In the genomic region with DNA sequence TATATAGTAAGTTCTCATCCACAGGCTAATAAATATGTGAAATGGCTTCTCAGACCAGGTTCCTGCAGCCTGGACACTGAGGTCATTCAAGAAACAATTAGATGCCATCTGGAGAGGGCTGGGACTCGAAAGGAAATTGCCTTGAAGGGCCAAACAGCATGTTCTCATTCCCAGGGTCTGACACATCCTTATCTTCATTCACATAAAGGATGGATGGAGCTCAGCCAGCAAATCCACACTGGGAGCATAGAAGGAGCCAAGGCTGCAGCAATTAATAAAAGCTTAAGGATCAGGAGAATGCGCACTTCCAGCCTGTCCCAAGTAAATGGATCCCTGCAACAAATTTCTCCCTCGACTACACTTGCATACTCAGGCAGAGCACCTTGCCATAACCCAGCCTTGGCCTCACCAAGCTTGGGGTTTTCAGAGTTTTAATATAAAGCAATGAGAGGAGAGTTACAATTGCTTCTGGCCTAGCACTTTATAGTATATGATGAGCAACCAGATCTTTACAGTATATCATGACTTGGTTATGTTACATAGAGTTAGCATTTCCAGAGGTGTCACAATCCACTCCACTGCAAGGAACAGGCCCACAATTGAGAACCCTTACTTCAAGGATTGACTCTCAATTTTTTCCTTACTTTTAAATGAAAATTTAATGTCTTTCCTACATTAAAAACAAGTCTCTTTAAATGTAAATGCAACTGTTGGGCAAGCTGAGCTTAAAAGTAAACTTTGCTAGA, we compare ENCODE assay signal across 10 cellular contexts. TPM values are rescaled to one million over a fixed set of nuclear protein-coding genes. Genes with fewer than 3 reads are reported as not detected.
DNase-seq lines count a peak whose midpoint lies in the region; ATAC-seq and TF ChIP-seq lines count a peak whose summit lies in the region.
"Had no signal": no experiment of that assay in that cellular context is flagged by ENCODE, and none has a peak within 500 bp of the region (broad histone marks: within the 10 kb centered on the region; RNA-seq: fewer than 3 reads in every experiment).

No MANE protein-coding gene starts in this region.

- H3K4me3 ChIP-seq in fibroblast of the aortic adventitia (ENCODE audit: low read depth, low read length) (no peak overlapping the region), trophoblast cell (ENCODE audit: low read depth, low read length) (no peak overlapping the region), Caco-2 (ENCODE audit: low read depth, low read length) (no peak overlapping the region), spleen (no peak overlapping the region)

- CTCF ChIA-PET in Caco-2 (lab: Charles Lee), result no interaction called here

- TF ChIP-seq CTCF in fibroblast of the aortic adventitia (IDR thresholded peaks at IDR 0.05; ENCODE audit: insufficient read depth, low read length) (no peak), Caco-2 (IDR thresholded peaks at IDR 0.05; ENCODE audit: insufficient read depth in 1 of 2, low read depth in 1 of 2, low read length in 1 of 2, severe bottlenecking in 1 of 2, unreplicated experiment in 1 of 2) (no peak), spleen (IDR thresholded peaks at IDR 0.05 in 8 of 11, conservative IDR thresholded peaks at IDR 0.05 in 3 of 11) (no peak)

- no peak overlapping the region for H4K8ac ChIP-seq in trophoblast cell (ENCODE audit: low read depth, low read length)

- H3K14ac ChIP-seq in trophoblast cell (ENCODE audit: low read length), result no peak overlapping the region

- no peak overlapping the region for H2AFZ ChIP-seq in trophoblast cell (ENCODE audit: insufficient read depth, low read length, poor library complexity)

- no peak overlapping the region for H2BK120ac ChIP-seq in trophoblast cell (ENCODE audit: insufficient read depth, low read length, poor library complexity)

- in situ Hi-C loops in SK-MEL-5 (cut with HindIII; ENCODE audit: low pct_unique_long_range_greater_than_20kb, low sequenced_read_pairs), result no loop called here

- no peak overlapping the region for H4K91ac ChIP-seq in trophoblast cell (ENCODE audit: low read depth, low read length)

- H3K4me1 Mint-ChIP-seq in Caco-2 (ENCODE audit: low read depth, unreplicated experiment), result peaks cover 14% of the 10 kb centered on the region
- H3K4me1 Mint-ChIP-seq: activated CD4-positive, alpha-beta T cell treated with anti-CD3 and anti-CD28 coated beads for 36 hours had no signal

- no peak overlapping the region for H3K23ac ChIP-seq in trophoblast cell (ENCODE audit: low read length)

- H2BK5ac ChIP-seq in trophoblast cell (ENCODE audit: low read depth, low read length, poor library complexity), result no peak overlapping the region

- BruUV-seq in Caco-2 (replicated peaks; lab: Mats Ljungman, UMichigan), result no TSS peak

- H3K79me2 ChIP-seq in trophoblast cell (ENCODE audit: control insufficient read depth, insufficient read depth, low read length, poor library complexity), result peaks cover 9% of the 10 kb centered on the region

- H3K4me2 ChIP-seq in trophoblast cell (ENCODE audit: low read length), result no peak overlapping the region

- TF ChIP-seq POLR2A in spleen (IDR thresholded peaks at IDR 0.05), result no peak

- no peak overlapping the region for H3K18ac ChIP-seq in trophoblast cell (ENCODE audit: low read length)

- no peaks in the 10 kb centered on the region for H3K27me3 Mint-ChIP-seq in Caco-2 (ENCODE audit: insufficient read depth, unreplicated experiment)

- peaks cover 25% of the 10 kb centered on the region for H3K79me1 ChIP-seq in trophoblast cell (ENCODE audit: low read length)

- H2BK12ac ChIP-seq in trophoblast cell (ENCODE audit: low read length), result no peak overlapping the region

- H4K12ac ChIP-seq in trophoblast cell (ENCODE audit: low read depth, low read length), result no peak overlapping the region

- intact Hi-C loops in Caco-2 (cut with micrococcal nuclease; ENCODE audit: unreplicated experiment) (no loop called here), spleen (cut with DNase I; ENCODE audit: low total_unique reads) (loop anchor here (10.0 kb wide), 1 partner anchor 191 kb away; no protein-coding TSS in a partner anchor)

- peaks cover 7% of the 10 kb centered on the region for H3K36me3 Mint-ChIP-seq in Caco-2 (ENCODE audit: insufficient read depth, unreplicated experiment)

- H3K9me3 ChIP-seq in trophoblast cell (ENCODE audit: insufficient read depth, low read depth, low read length) (no peaks in the 10 kb centered on the region), Caco-2 (no peaks in the 10 kb centered on the region), spleen (no peaks in the 10 kb centered on the region)

- peak overlapping the region; percentile 49 for H3K4ac ChIP-seq in trophoblast cell (ENCODE audit: low read depth, low read length)

- H3K27ac Mint-ChIP-seq in Caco-2 (ENCODE audit: unreplicated experiment), result no peak overlapping the region
- H3K27ac Mint-ChIP-seq: activated CD4-positive, alpha-beta T cell treated with anti-CD3 and anti-CD28 coated beads for 36 hours had no signal

- H3K4me1 ChIP-seq in trophoblast cell (ENCODE audit: control insufficient read depth in 1 of 2, insufficient read depth in 2 of 2, low read length in 2 of 2), result peaks cover 26 to 31% of the 10 kb centered on the region in 2 experiments
- H3K4me1 ChIP-seq in Caco-2, result peaks cover 20% of the 10 kb centered on the region
- peaks cover 0 to 22% (median 7%) of the 10 kb centered on the region in 6 donors for H3K4me1 ChIP-seq in spleen

- no peak for ATAC-seq in HG03457 (IDR thresholded peaks at IDR 0.05; ENCODE audit: unreplicated experiment)
- ATAC-seq: activated CD4-positive, alpha-beta T cell treated with anti-CD3 and anti-CD28 coated beads for 36 hours had no signal

- no peaks in the 10 kb centered on the region for H3K27me3 ChIP-seq in trophoblast cell (ENCODE audit: insufficient read depth, low read length)
- H3K27me3 ChIP-seq in Caco-2 (replicated peaks; ENCODE audit: control insufficient read depth, insufficient read depth, low read length), result no peaks in the 10 kb centered on the region
- no peaks in the 10 kb centered on the region for H3K27me3 ChIP-seq in spleen (replicated peaks in 1 of 7)

- no peaks in the 10 kb centered on the region for H3K9me3 Mint-ChIP-seq in Caco-2 (ENCODE audit: unreplicated experiment)

- DNase-seq in H4 (ENCODE audit: low spot score), result peak; percentile 48
- DNase-seq in SK-MEL-5 (ENCODE audit: low read depth, low spot score), result peak; percentile 92
- DNase-seq in fibroblast of the aortic adventitia (ENCODE audit: low read depth), result peak; percentile 96
- DNase-seq in trophoblast cell, result peak; percentile 78 to 83
- DNase-seq in Caco-2, result no peak
- DNase-seq in spleen, result no peak
- no peak for DNase-seq in GDM1 (lab: John Stamatoyannopoulos, UW)
- DNase-seq: activated CD4-positive, alpha-beta T cell treated with anti-CD3 and anti-CD28 coated beads for 36 hours; DMS79 treated with DMSO at 0.1 percent for 48 hours had no signal

- WGBS in trophoblast cell (ENCODE audit: extremely low coverage, insufficient coverage, insufficient read length), result no CpG with 5 or more reads among the region's 3 CpGs
- 38 to 78% (median 66%) methylated on average over 3 of the region's 3 CpGs for WGBS in spleen, 5 donors

- no peak overlapping the region for H2AK5ac ChIP-seq in trophoblast cell (ENCODE audit: low read length)

- no peak overlapping the region for H3K4me3 Mint-ChIP-seq in Caco-2 (ENCODE audit: unreplicated experiment)
- H3K4me3 Mint-ChIP-seq: activated CD4-positive, alpha-beta T cell treated with anti-CD3 and anti-CD28 coated beads for 36 hours had no signal

- peak overlapping the region; percentile 73 for H3K27ac ChIP-seq in trophoblast cell (ENCODE audit: low read depth, low read length)
- H3K27ac ChIP-seq in spleen, result no peak overlapping the region

- H3K36me3 ChIP-seq in trophoblast cell (ENCODE audit: control insufficient read depth in 1 of 2, insufficient read depth in 2 of 2, low read length in 2 of 2) (peaks cover 2% of the 10 kb centered on the region in 2 experiments), Caco-2 (ENCODE audit: control insufficient read depth, insufficient read depth, low read length) (no peaks in the 10 kb centered on the region), spleen (no peaks in the 10 kb centered on the region)

- POLR2A ChIA-PET in Caco-2 (lab: Charles Lee), result no interaction called here

- H3K9ac ChIP-seq in trophoblast cell (ENCODE audit: low read length), result no peak overlapping the region

RNA-seq across cellular contexts. Expression of a gene that starts 55.9 kb away (rescaled TPM):
- 21.8 and 23.7 TPM in 2 replicates for total RNA-seq in H4 (2014; rRNA removed; shearing (Covaris generic))
- 34.5 and 36.9 TPM in 2 replicates for total RNA-seq in SK-MEL-5 (2014; rRNA removed; shearing (Covaris generic))
- 26.4 and 30.1 TPM in 2 replicates for polyA plus RNA-seq in SK-MEL-5 (2015; cell fraction: cytosol; rRNA removed)
- 20.5 and 22.6 TPM in 2 replicates for polyA plus RNA-seq in SK-MEL-5 (2015; cell fraction: nucleus; rRNA removed)
- 20.6 and 34.4 TPM in 2 replicates for total RNA-seq in fibroblast of the aortic adventitia (ENCODE audit: low replicate concordance)
- 28.1 and 29.7 TPM in 2 replicates for polyA plus RNA-seq in trophoblast cell (2013)
- total RNA-seq in Caco-2 (2022), result 9.3 and 9.9 TPM in 2 replicates
- 10 to 100 TPM; 11.0 to 18.0 (median 12.3) TPM for total RNA-seq in spleen
- 1 to 10 TPM; 3.5 to 6.8 (median 4.5) TPM for polyA plus RNA-seq in spleen

Comparison
In these comparisons a context has a peak if more than half of its experiments do, and no peak if none do; other contexts are left out.
1. DNase-seq: peak in H4 (single experiment), SK-MEL-5 (single experiment), fibroblast of the aortic adventitia (single experiment) and trophoblast cell (2 of 2); none in Caco-2 (0 of 2), spleen (single experiment) and GDM1 (single experiment).